8 cellular contexts compared by ENCODE assay signal in genomic region chr12:93245543-93245942, GRCh38.
DNase-seq lines count a peak whose midpoint lies in the region; ATAC-seq and TF ChIP-seq lines count a peak whose summit lies in the region.

No MANE protein-coding gene starts in this region.

- no peaks in the 10 kb centered on the region for H3K36me3 Mint-ChIP-seq in activated CD4-positive, alpha-beta T cell treated with anti-CD3 and anti-CD28 coated beads, Interleukin-2, amount 10 ng/mL, durations not matched to agents 7 days and 5 days (ENCODE audit: low read depth)
- H3K36me3 Mint-ChIP-seq in T-helper 2 cell treated with Interferon-gamma antibody and Interleukin-4, amounts not matched to agents 5 μg/mL and 100 μg/mL, for 36 hours (ENCODE audit: low read depth) = no peaks in the 10 kb centered on the region
- no peaks in the 10 kb centered on the region for H3K36me3 Mint-ChIP-seq in stimulated activated naive B cell treated with anti-CD40 and anti-IgM and Interleukin-4, amounts not matched to agents 10 μg/mL and 1 μg/mL and 100 μg/mL, for 72 hours
- H3K36me3 Mint-ChIP-seq in mesothelial cell of epicardium = no peaks in the 10 kb centered on the region

- no peak for TF ChIP-seq CTCF in mesothelial cell of epicardium (IDR thresholded peaks at IDR 0.05; ENCODE audit: unreplicated experiment)

- peak; percentile 68 for ATAC-seq in HG02852 (IDR thresholded peaks at IDR 0.05; ENCODE audit: unreplicated experiment)
- peak; percentile 78 to 85 for ATAC-seq in stimulated activated naive B cell treated with anti-CD40 and anti-IgM and Interleukin-4, amounts not matched to agents 10 μg/mL and 1 μg/mL and 100 μg/mL, for 72 hours (replicated peaks)

- POLR2A ChIA-PET in activated CD4-positive, alpha-beta T cell treated with anti-CD3 and anti-CD28 coated beads, Interleukin-2, amount 10 ng/mL, durations not matched to agents 7 days and 5 days (lab: Charles Lee) = no interaction called here

- peak; percentile 67 for DNase-seq in activated CD4-positive, alpha-beta T cell treated with anti-CD3 and anti-CD28 coated beads, Interleukin-2, amount 10 ng/mL, durations not matched to agents 7 days and 5 days
- DNase-seq in activated CD4-positive, alpha-beta T cell treated with anti-CD3 and anti-CD28 coated beads, Interleukin-2, amount 50 U/mL, for 1 hour = no peak
- no peak for DNase-seq in T-helper 2 cell treated with Interferon-gamma antibody and Interleukin-4, amounts not matched to agents 5 μg/mL and 100 μg/mL, for 36 hours (ENCODE audit: low spot score)
- peak; percentile 11 for DNase-seq in stimulated activated naive B cell treated with anti-CD40 and anti-IgM and Interleukin-4, amounts not matched to agents 10 μg/mL and 1 μg/mL and 100 μg/mL, for 72 hours
- DNase-seq in DMS 273 treated with DMSO at 0.1 percent for 48 hours (lab: John Stamatoyannopoulos, UW) = no peak
- DNase-seq in mesothelial cell of epicardium (ENCODE audit: low spot score in 2 of 2, unreplicated experiment in 2 of 2) = no peak
- DNase-seq in hippocampal formation (lab: John Stamatoyannopoulos, UW) = no peak

- peak overlapping the region; percentile 40 for H3K4me3 Mint-ChIP-seq in activated CD4-positive, alpha-beta T cell treated with anti-CD3 and anti-CD28 coated beads, Interleukin-2, amount 10 ng/mL, durations not matched to agents 7 days and 5 days
- peak overlapping the region; percentile 23 for H3K4me3 Mint-ChIP-seq in T-helper 2 cell treated with Interferon-gamma antibody and Interleukin-4, amounts not matched to agents 5 μg/mL and 100 μg/mL, for 36 hours
- peak overlapping the region in 1 of 2 donors; percentile 30 for H3K4me3 Mint-ChIP-seq in stimulated activated naive B cell treated with anti-CD40 and anti-IgM and Interleukin-4, amounts not matched to agents 10 μg/mL and 1 μg/mL and 100 μg/mL, for 72 hours
- no peak overlapping the region for H3K4me3 Mint-ChIP-seq in mesothelial cell of epicardium

- no peaks in the 10 kb centered on the region for H3K9me3 Mint-ChIP-seq in activated CD4-positive, alpha-beta T cell treated with anti-CD3 and anti-CD28 coated beads, Interleukin-2, amount 10 ng/mL, durations not matched to agents 7 days and 5 days
- H3K9me3 Mint-ChIP-seq in T-helper 2 cell treated with Interferon-gamma antibody and Interleukin-4, amounts not matched to agents 5 μg/mL and 100 μg/mL, for 36 hours = no peaks in the 10 kb centered on the region
- H3K9me3 Mint-ChIP-seq in stimulated activated naive B cell treated with anti-CD40 and anti-IgM and Interleukin-4, amounts not matched to agents 10 μg/mL and 1 μg/mL and 100 μg/mL, for 72 hours = no peaks in the 10 kb centered on the region
- peaks cover 4% of the 10 kb centered on the region for H3K9me3 Mint-ChIP-seq in mesothelial cell of epicardium

- H3K27me3 Mint-ChIP-seq in activated CD4-positive, alpha-beta T cell treated with anti-CD3 and anti-CD28 coated beads, Interleukin-2, amount 10 ng/mL, durations not matched to agents 7 days and 5 days = no peaks in the 10 kb centered on the region
- H3K27me3 Mint-ChIP-seq in T-helper 2 cell treated with Interferon-gamma antibody and Interleukin-4, amounts not matched to agents 5 μg/mL and 100 μg/mL, for 36 hours (ENCODE audit: low read depth) = no peaks in the 10 kb centered on the region
- H3K27me3 Mint-ChIP-seq in stimulated activated naive B cell treated with anti-CD40 and anti-IgM and Interleukin-4, amounts not matched to agents 10 μg/mL and 1 μg/mL and 100 μg/mL, for 72 hours = no peaks in the 10 kb centered on the region
- H3K27me3 Mint-ChIP-seq in mesothelial cell of epicardium (ENCODE audit: low read depth) = no peaks in the 10 kb centered on the region

- CTCF ChIA-PET in activated CD4-positive, alpha-beta T cell treated with anti-CD3 and anti-CD28 coated beads, Interleukin-2, amount 10 ng/mL, durations not matched to agents 7 days and 5 days (lab: Charles Lee) = no interaction called here

- H3K27ac Mint-ChIP-seq in activated CD4-positive, alpha-beta T cell treated with anti-CD3 and anti-CD28 coated beads, Interleukin-2, amount 10 ng/mL, durations not matched to agents 7 days and 5 days = peak overlapping the region; percentile 88
- H3K27ac Mint-ChIP-seq in T-helper 2 cell treated with Interferon-gamma antibody and Interleukin-4, amounts not matched to agents 5 μg/mL and 100 μg/mL, for 36 hours = no peak overlapping the region
- H3K27ac Mint-ChIP-seq in stimulated activated naive B cell treated with anti-CD40 and anti-IgM and Interleukin-4, amounts not matched to agents 10 μg/mL and 1 μg/mL and 100 μg/mL, for 72 hours = no peak overlapping the region
- no peak overlapping the region for H3K27ac Mint-ChIP-seq in mesothelial cell of epicardium

- peaks cover 59% of the 10 kb centered on the region for H3K4me1 Mint-ChIP-seq in activated CD4-positive, alpha-beta T cell treated with anti-CD3 and anti-CD28 coated beads, Interleukin-2, amount 10 ng/mL, durations not matched to agents 7 days and 5 days
- H3K4me1 Mint-ChIP-seq in T-helper 2 cell treated with Interferon-gamma antibody and Interleukin-4, amounts not matched to agents 5 μg/mL and 100 μg/mL, for 36 hours (ENCODE audit: low read depth) = peaks cover 46% of the 10 kb centered on the region
- peaks cover 29 to 70% of the 10 kb centered on the region in 2 donors for H3K4me1 Mint-ChIP-seq in stimulated activated naive B cell treated with anti-CD40 and anti-IgM and Interleukin-4, amounts not matched to agents 10 μg/mL and 1 μg/mL and 100 μg/mL, for 72 hours
- peaks cover 23% of the 10 kb centered on the region for H3K4me1 Mint-ChIP-seq in mesothelial cell of epicardium

Comparison
In these comparisons a context has a peak if more than half of its experiments do, and no peak if none do; other contexts are left out.
1. DNase-seq: peak in activated CD4-positive, alpha-beta T cell treated with anti-CD3 and anti-CD28 coated beads, Interleukin-2, amount 10 ng/mL, durations not matched to agents 7 days and 5 days (single experiment) and stimulated activated naive B cell treated with anti-CD40 and anti-IgM and Interleukin-4, amounts not matched to agents 10 μg/mL and 1 μg/mL and 100 μg/mL, for 72 hours (single experiment); none in activated CD4-positive, alpha-beta T cell treated with anti-CD3 and anti-CD28 coated beads, Interleukin-2, amount 50 U/mL, for 1 hour (single experiment), T-helper 2 cell treated with Interferon-gamma antibody and Interleukin-4, amounts not matched to agents 5 μg/mL and 100 μg/mL, for 36 hours (single experiment), DMS 273 treated with DMSO at 0.1 percent for 48 hours (single experiment), mesothelial cell of epicardium (0 of 2) and hippocampal formation (0 of 2).